In genomic region chr1:228084797-228085196, GRCh38 we compare ENCODE assay signal across 8 cellular contexts. TPM values are rescaled to one million over a fixed set of nuclear protein-coding genes. Genes with fewer than 3 reads are reported as not detected.
DNase-seq lines count a peak whose midpoint lies in the region; ATAC-seq and TF ChIP-seq lines count a peak whose summit lies in the region.

No MANE protein-coding gene starts in this region.

- peaks cover 60% of the 10 kb centered on the region for H3K4me1 Mint-ChIP-seq in activated T-helper 1 cell treated with anti-CD3 and anti-CD28 coated beads, Interleukin-12 subunit alpha, Interleukin-12 subunit beta, Interleukin-2, Interleukin-4 antibody, amounts not matched to agents 30 ng/mL and 10 ng/mL and 1 ng/mL, durations not matched to agents 14 hours and 24 hours and 36 hours (ENCODE audit: low read depth)

- H3K27ac ChIP-seq in HEK293 (ENCODE audit: extremely low read depth, low read depth, low read length) (no peak overlapping the region; the same call in 1 of the 2 replicates), skin epidermis (peak overlapping the region in 15 of 21 experiments; percentile 14 to 100 (median 46))

- no peaks in the 10 kb centered on the region for H3K27me3 Mint-ChIP-seq in activated T-helper 1 cell treated with anti-CD3 and anti-CD28 coated beads, Interleukin-12 subunit alpha, Interleukin-12 subunit beta, Interleukin-2, Interleukin-4 antibody, amounts not matched to agents 30 ng/mL and 10 ng/mL and 1 ng/mL, durations not matched to agents 14 hours and 24 hours and 36 hours (ENCODE audit: insufficient read depth)

- H3K4me3 Mint-ChIP-seq in activated T-helper 1 cell treated with anti-CD3 and anti-CD28 coated beads, Interleukin-12 subunit alpha, Interleukin-12 subunit beta, Interleukin-2, Interleukin-4 antibody, amounts not matched to agents 30 ng/mL and 10 ng/mL and 1 ng/mL, durations not matched to agents 14 hours and 24 hours and 36 hours: peak overlapping the region; percentile 97

- no peaks in the 10 kb centered on the region for H3K9me3 Mint-ChIP-seq in activated T-helper 1 cell treated with anti-CD3 and anti-CD28 coated beads, Interleukin-12 subunit alpha, Interleukin-12 subunit beta, Interleukin-2, Interleukin-4 antibody, amounts not matched to agents 30 ng/mL and 10 ng/mL and 1 ng/mL, durations not matched to agents 14 hours and 24 hours and 36 hours

- H3K36me3 ChIP-seq in HEK293 (ENCODE audit: control insufficient read depth in 2 of 2, insufficient read depth in 1 of 2, low read length in 2 of 2): peaks cover 0 to 49% of the 10 kb centered on the region in 2 experiments; a peak in 2 of 3 replicates

- CTCF ChIA-PET in HEK293 (lab: Yijun Ruan, JAX): interaction anchor here (0.6 to 1.2 kb wide), 4 partner anchors 46 to 416 kb away, joined by 3 to 5 read pairs (median 4); no protein-coding TSS in a partner anchor

- H3K27ac Mint-ChIP-seq in activated T-helper 1 cell treated with anti-CD3 and anti-CD28 coated beads, Interleukin-12 subunit alpha, Interleukin-12 subunit beta, Interleukin-2, Interleukin-4 antibody, amounts not matched to agents 30 ng/mL and 10 ng/mL and 1 ng/mL, durations not matched to agents 14 hours and 24 hours and 36 hours: peak overlapping the region; percentile 82

- TF ChIP-seq CTCF in HEK293 (tag by site-specific recombination; IDR thresholded peaks at IDR 0.05): no peak

- DNase-seq in activated T-helper 1 cell treated with anti-CD3 and anti-CD28 coated beads, Interleukin-12 subunit alpha, Interleukin-12 subunit beta, Interleukin-2, Interleukin-4 antibody, amounts not matched to agents 30 ng/mL and 10 ng/mL and 1 ng/mL, durations not matched to agents 14 hours and 24 hours and 36 hours (ENCODE audit: low spot score): no peak
- DNase-seq in left cardiac atrium (peak; percentile 9), inferior parietal cortex (ENCODE audit: extremely low spot score) (no peak), hepatic stellate cell (ENCODE audit: low spot score) (no peak)

- H3K4me3 ChIP-seq in HEK293 (ENCODE audit: low read depth, low read length) (peak overlapping the region; percentile 76), skin epidermis (peak overlapping the region in 5 of 7 experiments; percentile 64 to 97 (median 89))

- H3K36me3 Mint-ChIP-seq in activated T-helper 1 cell treated with anti-CD3 and anti-CD28 coated beads, Interleukin-12 subunit alpha, Interleukin-12 subunit beta, Interleukin-2, Interleukin-4 antibody, amounts not matched to agents 30 ng/mL and 10 ng/mL and 1 ng/mL, durations not matched to agents 14 hours and 24 hours and 36 hours (ENCODE audit: low read depth): peaks cover 41% of the 10 kb centered on the region

- ATAC-seq in left cardiac atrium (no peak), HG03342 (IDR thresholded peaks at IDR 0.05; ENCODE audit: unreplicated experiment) (no peak), HG03135 (IDR thresholded peaks at IDR 0.05; ENCODE audit: unreplicated experiment) (no peak)

- POLR2A ChIA-PET in HEK293 (lab: Yijun Ruan, JAX): interaction anchor here (1.0 kb wide), 1 partner anchor 13 kb away, joined by 3 read pairs; no protein-coding TSS in a partner anchor

- intact Hi-C loops in activated T-helper 1 cell treated with anti-CD3 and anti-CD28 coated beads, Interleukin-12 subunit alpha, Interleukin-12 subunit beta, Interleukin-2, Interleukin-4 antibody, amounts not matched to agents 30 ng/mL and 10 ng/mL and 1 ng/mL, durations not matched to agents 14 hours and 24 hours and 36 hours (cut with micrococcal nuclease): loop anchor here (10.0 kb wide), 1 partner anchor 320 kb away; no protein-coding TSS in a partner anchor
- intact Hi-C loops in left cardiac atrium (cut with DNase I): no loop called here

- no peaks in the 10 kb centered on the region for H3K9me3 ChIP-seq in HEK293 (ENCODE audit: control insufficient read depth, insufficient read depth, low read depth, low read length)

- H3K4me1 ChIP-seq in HEK293 (ENCODE audit: control insufficient read depth, insufficient read depth, low read length): peaks cover 43% of the 10 kb centered on the region

TF ChIP-seq in HEK293, 187 proteins besides CTCF, POLR2A, EP300 and RAD21:
- TF ChIP-seq ZNF274 (IDR thresholded peaks at IDR 0.05; ENCODE audit: low read length) (no peak), ZNF274 (tag by site-specific recombination; IDR thresholded peaks at IDR 0.05; ENCODE audit: borderline replicate concordance) (no peak), ZNF138 (tag by site-specific recombination; IDR thresholded peaks at IDR 0.05; ENCODE audit: borderline replicate concordance) (no peak), TCF7L2 (IDR thresholded peaks at IDR 0.05; ENCODE audit: borderline replicate concordance, low read depth, low read length) (no peak), ZNF529 (tag by site-specific recombination; IDR thresholded peaks at IDR 0.05; ENCODE audit: insufficient replicate concordance) (no peak), ZNF692 (tag by site-specific recombination; IDR thresholded peaks at IDR 0.05) (no peak), SP7 (tag by site-specific recombination; IDR thresholded peaks at IDR 0.05) (no peak), SP3 (tag by site-specific recombination; IDR thresholded peaks at IDR 0.05) (no peak), ZNF501 (tag by site-specific recombination; IDR thresholded peaks at IDR 0.05) (no peak), MYNN (tag by site-specific recombination; IDR thresholded peaks at IDR 0.05; ENCODE audit: borderline replicate concordance) (no peak), ZSCAN4 (tag by site-specific recombination; IDR thresholded peaks at IDR 0.05) (no peak), ZBTB10 (tag by site-specific recombination; IDR thresholded peaks at IDR 0.05) (no peak), ZNF521 (tag by site-specific recombination; IDR thresholded peaks at IDR 0.05) (no peak), ZNF311 (tag by site-specific recombination; IDR thresholded peaks at IDR 0.05; ENCODE audit: borderline replicate concordance) (no peak), ZNF560 (tag by site-specific recombination; IDR thresholded peaks at IDR 0.05; ENCODE audit: borderline replicate concordance) (no peak), ZNF600 (tag by site-specific recombination; IDR thresholded peaks at IDR 0.05) (no peak)
TF ChIP-seq in HEK293: peak in this region for 0.

RNA-seq across cellular contexts. Expression of gene ARF1, which starts 2.3 kb away (rescaled TPM):
- total RNA-seq in activated T-helper 1 cell treated with anti-CD3 and anti-CD28 coated beads, Interleukin-12 subunit alpha, Interleukin-12 subunit beta, Interleukin-2, Interleukin-4 antibody, amounts not matched to agents 30 ng/mL and 10 ng/mL and 1 ng/mL, durations not matched to agents 14 hours and 24 hours and 36 hours: 404 TPM in 2 replicates
- total RNA-seq in left cardiac atrium: 100 to 1,000 TPM; 295 to 397 TPM

RNA-seq across cellular contexts. Expression of gene C1orf35, which starts 18.3 kb away (rescaled TPM):
- 27.7 and 30.7 TPM in 2 replicates for total RNA-seq in activated T-helper 1 cell treated with anti-CD3 and anti-CD28 coated beads, Interleukin-12 subunit alpha, Interleukin-12 subunit beta, Interleukin-2, Interleukin-4 antibody, amounts not matched to agents 30 ng/mL and 10 ng/mL and 1 ng/mL, durations not matched to agents 14 hours and 24 hours and 36 hours
- total RNA-seq in left cardiac atrium: 1 to 10 TPM; 7.7 to 8.0 TPM

RNA-seq across cellular contexts. Expression of gene MRPL55, which starts 24.3 kb away (rescaled TPM):
- total RNA-seq in activated T-helper 1 cell treated with anti-CD3 and anti-CD28 coated beads, Interleukin-12 subunit alpha, Interleukin-12 subunit beta, Interleukin-2, Interleukin-4 antibody, amounts not matched to agents 30 ng/mL and 10 ng/mL and 1 ng/mL, durations not matched to agents 14 hours and 24 hours and 36 hours: 53.3 and 61.7 TPM in 2 replicates
- total RNA-seq in left cardiac atrium: 10 to 100 TPM; 43.5 to 48.9 TPM

RNA-seq across cellular contexts. Expression of gene GUK1, which starts 55.3 kb away (rescaled TPM):
- 201 and 202 TPM in 2 replicates for total RNA-seq in activated T-helper 1 cell treated with anti-CD3 and anti-CD28 coated beads, Interleukin-12 subunit alpha, Interleukin-12 subunit beta, Interleukin-2, Interleukin-4 antibody, amounts not matched to agents 30 ng/mL and 10 ng/mL and 1 ng/mL, durations not matched to agents 14 hours and 24 hours and 36 hours
- 100 to 1,000 TPM; 153 to 185 TPM for total RNA-seq in left cardiac atrium
